Comparison of ENCODE assay signal across 1 cellular context in the genomic region with DNA sequence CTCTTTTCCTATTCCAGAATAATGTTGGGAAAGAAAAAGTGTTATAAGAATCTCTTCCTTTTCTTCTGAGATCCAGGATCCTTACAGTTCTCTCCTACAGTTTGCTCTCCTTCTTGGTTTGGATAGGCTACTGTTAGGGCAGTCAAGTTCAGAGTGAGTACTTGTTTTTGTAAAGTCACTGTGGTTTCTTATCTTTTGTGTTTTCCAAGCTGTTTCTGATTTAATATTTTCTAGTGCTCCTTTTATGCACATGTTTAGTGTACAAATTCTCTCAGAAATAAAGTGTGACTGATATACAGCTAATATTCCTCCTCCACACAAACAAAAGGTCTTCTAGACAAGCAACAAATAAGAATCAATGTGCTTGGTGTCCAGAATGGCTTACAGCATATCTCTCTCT.
TF ChIP-seq lines count a peak whose summit lies in the region.

No MANE protein-coding gene starts in this region.

TF ChIP-seq in K562, 482 proteins besides CTCF, POLR2A, EP300 and RAD21 (continued from another document):
- TF ChIP-seq, protein P1, sequence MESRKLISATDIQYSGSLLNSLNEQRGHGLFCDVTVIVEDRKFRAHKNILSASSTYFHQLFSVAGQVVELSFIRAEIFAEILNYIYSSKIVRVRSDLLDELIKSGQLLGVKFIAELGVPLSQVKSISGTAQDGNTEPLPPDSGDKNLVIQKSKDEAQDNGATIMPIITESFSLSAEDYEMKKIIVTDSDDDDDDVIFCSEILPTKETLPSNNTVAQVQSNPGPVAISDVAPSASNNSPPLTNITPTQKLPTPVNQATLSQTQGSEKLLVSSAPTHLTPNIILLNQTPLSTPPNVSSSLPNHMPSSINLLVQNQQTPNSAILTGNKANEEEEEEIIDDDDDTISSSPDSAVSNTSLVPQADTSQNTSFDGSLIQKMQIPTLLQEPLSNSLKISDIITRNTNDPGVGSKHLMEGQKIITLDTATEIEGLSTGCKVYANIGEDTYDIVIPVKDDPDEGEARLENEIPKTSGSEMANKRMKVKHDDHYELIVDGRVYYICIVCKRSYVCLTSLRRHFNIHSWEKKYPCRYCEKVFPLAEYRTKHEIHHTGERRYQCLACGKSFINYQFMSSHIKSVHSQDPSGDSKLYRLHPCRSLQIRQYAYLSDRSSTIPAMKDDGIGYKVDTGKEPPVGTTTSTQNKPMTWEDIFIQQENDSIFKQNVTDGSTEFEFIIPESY (CRISPR knock-in tag; IDR thresholded peaks at IDR 0.05): no peak
- no peak for TF ChIP-seq ETS2 (tag; IDR thresholded peaks at IDR 0.05; ENCODE audit: borderline replicate concordance, poor library complexity, severe bottlenecking)
- no peak for TF ChIP-seq BCLAF1 (IDR thresholded peaks at IDR 0.05; ENCODE audit: borderline replicate concordance in 1 of 2, control insufficient read depth in 1 of 2, low read depth in 2 of 2, low read length in 1 of 2)
- TF ChIP-seq XRCC4 (IDR thresholded peaks at IDR 0.05; ENCODE audit: extremely low read depth, insufficient read depth, insufficient read length): no peak
- no peak for TF ChIP-seq HIVEP1 (CRISPR knock-in tag; IDR thresholded peaks at IDR 0.05)
- TF ChIP-seq, protein P2, sequence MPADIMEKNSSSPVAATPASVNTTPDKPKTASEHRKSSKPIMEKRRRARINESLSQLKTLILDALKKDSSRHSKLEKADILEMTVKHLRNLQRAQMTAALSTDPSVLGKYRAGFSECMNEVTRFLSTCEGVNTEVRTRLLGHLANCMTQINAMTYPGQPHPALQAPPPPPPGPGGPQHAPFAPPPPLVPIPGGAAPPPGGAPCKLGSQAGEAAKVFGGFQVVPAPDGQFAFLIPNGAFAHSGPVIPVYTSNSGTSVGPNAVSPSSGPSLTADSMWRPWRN (IDR thresholded peaks at IDR 0.05; ENCODE audit: low read depth): no peak
- no peak for TF ChIP-seq PURB (CRISPR knock-in tag; IDR thresholded peaks at IDR 0.05; ENCODE audit: low read depth)
- peak in 1 of 2 experiments; percentile 77; a peak in 2 of 4 replicates for TF ChIP-seq RCOR1 (IDR thresholded peaks at IDR 0.05; ENCODE audit: borderline replicate concordance in 1 of 2, low read depth in 2 of 2, low read length in 2 of 2)
- no peak for TF ChIP-seq GTF2E2 (tag; IDR thresholded peaks at IDR 0.05)
- TF ChIP-seq E2F5 (CRISPR knock-in tag; IDR thresholded peaks at IDR 0.05): no peak
- TF ChIP-seq ZMIZ1 (IDR thresholded peaks at IDR 0.05; ENCODE audit: low read depth in 2 of 2, low read length in 2 of 2): no peak
- TF ChIP-seq DPF2 (IDR thresholded peaks at IDR 0.05): peak; percentile 48; the same call in 1 of the 2 replicates
- TF ChIP-seq, protein P3, sequence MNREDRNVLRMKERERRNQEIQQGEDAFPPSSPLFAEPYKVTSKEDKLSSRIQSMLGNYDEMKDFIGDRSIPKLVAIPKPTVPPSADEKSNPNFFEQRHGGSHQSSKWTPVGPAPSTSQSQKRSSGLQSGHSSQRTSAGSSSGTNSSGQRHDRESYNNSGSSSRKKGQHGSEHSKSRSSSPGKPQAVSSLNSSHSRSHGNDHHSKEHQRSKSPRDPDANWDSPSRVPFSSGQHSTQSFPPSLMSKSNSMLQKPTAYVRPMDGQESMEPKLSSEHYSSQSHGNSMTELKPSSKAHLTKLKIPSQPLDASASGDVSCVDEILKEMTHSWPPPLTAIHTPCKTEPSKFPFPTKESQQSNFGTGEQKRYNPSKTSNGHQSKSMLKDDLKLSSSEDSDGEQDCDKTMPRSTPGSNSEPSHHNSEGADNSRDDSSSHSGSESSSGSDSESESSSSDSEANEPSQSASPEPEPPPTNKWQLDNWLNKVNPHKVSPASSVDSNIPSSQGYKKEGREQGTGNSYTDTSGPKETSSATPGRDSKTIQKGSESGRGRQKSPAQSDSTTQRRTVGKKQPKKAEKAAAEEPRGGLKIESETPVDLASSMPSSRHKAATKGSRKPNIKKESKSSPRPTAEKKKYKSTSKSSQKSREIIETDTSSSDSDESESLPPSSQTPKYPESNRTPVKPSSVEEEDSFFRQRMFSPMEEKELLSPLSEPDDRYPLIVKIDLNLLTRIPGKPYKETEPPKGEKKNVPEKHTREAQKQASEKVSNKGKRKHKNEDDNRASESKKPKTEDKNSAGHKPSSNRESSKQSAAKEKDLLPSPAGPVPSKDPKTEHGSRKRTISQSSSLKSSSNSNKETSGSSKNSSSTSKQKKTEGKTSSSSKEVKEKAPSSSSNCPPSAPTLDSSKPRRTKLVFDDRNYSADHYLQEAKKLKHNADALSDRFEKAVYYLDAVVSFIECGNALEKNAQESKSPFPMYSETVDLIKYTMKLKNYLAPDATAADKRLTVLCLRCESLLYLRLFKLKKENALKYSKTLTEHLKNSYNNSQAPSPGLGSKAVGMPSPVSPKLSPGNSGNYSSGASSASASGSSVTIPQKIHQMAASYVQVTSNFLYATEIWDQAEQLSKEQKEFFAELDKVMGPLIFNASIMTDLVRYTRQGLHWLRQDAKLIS (CRISPR knock-in tag; IDR thresholded peaks at IDR 0.05): no peak
- TF ChIP-seq, protein P4, sequence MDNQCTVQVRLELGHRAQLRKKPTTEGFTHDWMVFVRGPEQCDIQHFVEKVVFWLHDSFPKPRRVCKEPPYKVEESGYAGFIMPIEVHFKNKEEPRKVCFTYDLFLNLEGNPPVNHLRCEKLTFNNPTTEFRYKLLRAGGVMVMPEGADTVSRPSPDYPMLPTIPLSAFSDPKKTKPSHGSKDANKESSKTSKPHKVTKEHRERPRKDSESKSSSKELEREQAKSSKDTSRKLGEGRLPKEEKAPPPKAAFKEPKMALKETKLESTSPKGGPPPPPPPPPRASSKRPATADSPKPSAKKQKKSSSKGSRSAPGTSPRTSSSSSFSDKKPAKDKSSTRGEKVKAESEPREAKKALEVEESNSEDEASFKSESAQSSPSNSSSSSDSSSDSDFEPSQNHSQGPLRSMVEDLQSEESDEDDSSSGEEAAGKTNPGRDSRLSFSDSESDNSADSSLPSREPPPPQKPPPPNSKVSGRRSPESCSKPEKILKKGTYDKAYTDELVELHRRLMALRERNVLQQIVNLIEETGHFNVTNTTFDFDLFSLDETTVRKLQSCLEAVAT (IDR thresholded peaks at IDR 0.05): peak in 1 of 2 experiments; percentile 56; a peak in 1 of 4 replicates
- peak; percentile 71 for TF ChIP-seq C11orf30 (IDR thresholded peaks at IDR 0.05; ENCODE audit: low read depth)
- TF ChIP-seq MAFG (tag; conservative IDR thresholded peaks at IDR 0.05): peak; percentile 76
- TF ChIP-seq MBD2 (IDR thresholded peaks at IDR 0.05; ENCODE audit: borderline replicate concordance, low read depth): no peak
- 0 out of 2 replicates have a peak, but pooled peaks have one; percentile 23 for TF ChIP-seq MTA1 (IDR thresholded peaks at IDR 0.05; ENCODE audit: borderline replicate concordance)
- TF ChIP-seq ESRRA (IDR thresholded peaks at IDR 0.05; ENCODE audit: borderline replicate concordance, low read depth): peak; percentile 31; the same call in 1 of the 2 replicates
- TF ChIP-seq ZNF830 (CRISPR knock-in tag; IDR thresholded peaks at IDR 0.05): no peak
- TF ChIP-seq TEAD1 (CRISPR knock-in tag; IDR thresholded peaks at IDR 0.05): 0 out of 4 replicates have a peak, but pooled peaks of 1 of the 2 experiments have one; percentile 11
- TF ChIP-seq ARID1B (IDR thresholded peaks at IDR 0.05): peak; percentile 41; the same call in 1 of the 2 replicates
- TF ChIP-seq KLF16 (IDR thresholded peaks at IDR 0.05): no peak
- TF ChIP-seq HOXB6 (CRISPR knock-in tag; IDR thresholded peaks at IDR 0.05; ENCODE audit: borderline replicate concordance): no peak
- no peak for TF ChIP-seq NR2C1 (IDR thresholded peaks at IDR 0.05)
- no peak for TF ChIP-seq NR2C1 (tag; IDR thresholded peaks at IDR 0.05)
- TF ChIP-seq HNRNPH1 (optimal IDR thresholded peaks at IDR 0.05; ENCODE audit: low read depth, low read length): no peak
- TF ChIP-seq, protein P5, sequence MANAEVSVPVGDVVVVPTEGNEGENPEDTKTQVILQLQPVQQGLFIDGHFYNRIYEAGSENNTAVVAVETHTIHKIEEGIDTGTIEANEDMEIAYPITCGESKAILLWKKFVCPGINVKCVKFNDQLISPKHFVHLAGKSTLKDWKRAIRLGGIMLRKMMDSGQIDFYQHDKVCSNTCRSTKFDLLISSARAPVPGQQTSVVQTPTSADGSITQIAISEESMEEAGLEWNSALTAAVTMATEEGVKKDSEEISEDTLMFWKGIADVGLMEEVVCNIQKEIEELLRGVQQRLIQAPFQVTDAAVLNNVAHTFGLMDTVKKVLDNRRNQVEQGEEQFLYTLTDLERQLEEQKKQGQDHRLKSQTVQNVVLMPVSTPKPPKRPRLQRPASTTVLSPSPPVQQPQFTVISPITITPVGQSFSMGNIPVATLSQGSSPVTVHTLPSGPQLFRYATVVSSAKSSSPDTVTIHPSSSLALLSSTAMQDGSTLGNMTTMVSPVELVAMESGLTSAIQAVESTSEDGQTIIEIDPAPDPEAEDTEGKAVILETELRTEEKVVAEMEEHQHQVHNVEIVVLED (CRISPR knock-in tag; IDR thresholded peaks at IDR 0.05): no peak
